ENCODE assay signal across 1 cellular context in genomic region chr16:88762941-88763340, GRCh38.
TF ChIP-seq lines count a peak whose summit lies in the region.

No MANE protein-coding gene starts in this region.

TF ChIP-seq in HepG2, 621 proteins besides CTCF, POLR2A, EP300 and RAD21 (continued from another document and continues in another):
- TF ChIP-seq, protein P1, sequence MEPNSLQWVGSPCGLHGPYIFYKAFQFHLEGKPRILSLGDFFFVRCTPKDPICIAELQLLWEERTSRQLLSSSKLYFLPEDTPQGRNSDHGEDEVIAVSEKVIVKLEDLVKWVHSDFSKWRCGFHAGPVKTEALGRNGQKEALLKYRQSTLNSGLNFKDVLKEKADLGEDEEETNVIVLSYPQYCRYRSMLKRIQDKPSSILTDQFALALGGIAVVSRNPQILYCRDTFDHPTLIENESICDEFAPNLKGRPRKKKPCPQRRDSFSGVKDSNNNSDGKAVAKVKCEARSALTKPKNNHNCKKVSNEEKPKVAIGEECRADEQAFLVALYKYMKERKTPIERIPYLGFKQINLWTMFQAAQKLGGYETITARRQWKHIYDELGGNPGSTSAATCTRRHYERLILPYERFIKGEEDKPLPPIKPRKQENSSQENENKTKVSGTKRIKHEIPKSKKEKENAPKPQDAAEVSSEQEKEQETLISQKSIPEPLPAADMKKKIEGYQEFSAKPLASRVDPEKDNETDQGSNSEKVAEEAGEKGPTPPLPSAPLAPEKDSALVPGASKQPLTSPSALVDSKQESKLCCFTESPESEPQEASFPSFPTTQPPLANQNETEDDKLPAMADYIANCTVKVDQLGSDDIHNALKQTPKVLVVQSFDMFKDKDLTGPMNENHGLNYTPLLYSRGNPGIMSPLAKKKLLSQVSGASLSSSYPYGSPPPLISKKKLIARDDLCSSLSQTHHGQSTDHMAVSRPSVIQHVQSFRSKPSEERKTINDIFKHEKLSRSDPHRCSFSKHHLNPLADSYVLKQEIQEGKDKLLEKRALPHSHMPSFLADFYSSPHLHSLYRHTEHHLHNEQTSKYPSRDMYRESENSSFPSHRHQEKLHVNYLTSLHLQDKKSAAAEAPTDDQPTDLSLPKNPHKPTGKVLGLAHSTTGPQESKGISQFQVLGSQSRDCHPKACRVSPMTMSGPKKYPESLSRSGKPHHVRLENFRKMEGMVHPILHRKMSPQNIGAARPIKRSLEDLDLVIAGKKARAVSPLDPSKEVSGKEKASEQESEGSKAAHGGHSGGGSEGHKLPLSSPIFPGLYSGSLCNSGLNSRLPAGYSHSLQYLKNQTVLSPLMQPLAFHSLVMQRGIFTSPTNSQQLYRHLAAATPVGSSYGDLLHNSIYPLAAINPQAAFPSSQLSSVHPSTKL (CRISPR knock-in tag; IDR thresholded peaks at IDR 0.05): no peak
- TF ChIP-seq, protein P2, sequence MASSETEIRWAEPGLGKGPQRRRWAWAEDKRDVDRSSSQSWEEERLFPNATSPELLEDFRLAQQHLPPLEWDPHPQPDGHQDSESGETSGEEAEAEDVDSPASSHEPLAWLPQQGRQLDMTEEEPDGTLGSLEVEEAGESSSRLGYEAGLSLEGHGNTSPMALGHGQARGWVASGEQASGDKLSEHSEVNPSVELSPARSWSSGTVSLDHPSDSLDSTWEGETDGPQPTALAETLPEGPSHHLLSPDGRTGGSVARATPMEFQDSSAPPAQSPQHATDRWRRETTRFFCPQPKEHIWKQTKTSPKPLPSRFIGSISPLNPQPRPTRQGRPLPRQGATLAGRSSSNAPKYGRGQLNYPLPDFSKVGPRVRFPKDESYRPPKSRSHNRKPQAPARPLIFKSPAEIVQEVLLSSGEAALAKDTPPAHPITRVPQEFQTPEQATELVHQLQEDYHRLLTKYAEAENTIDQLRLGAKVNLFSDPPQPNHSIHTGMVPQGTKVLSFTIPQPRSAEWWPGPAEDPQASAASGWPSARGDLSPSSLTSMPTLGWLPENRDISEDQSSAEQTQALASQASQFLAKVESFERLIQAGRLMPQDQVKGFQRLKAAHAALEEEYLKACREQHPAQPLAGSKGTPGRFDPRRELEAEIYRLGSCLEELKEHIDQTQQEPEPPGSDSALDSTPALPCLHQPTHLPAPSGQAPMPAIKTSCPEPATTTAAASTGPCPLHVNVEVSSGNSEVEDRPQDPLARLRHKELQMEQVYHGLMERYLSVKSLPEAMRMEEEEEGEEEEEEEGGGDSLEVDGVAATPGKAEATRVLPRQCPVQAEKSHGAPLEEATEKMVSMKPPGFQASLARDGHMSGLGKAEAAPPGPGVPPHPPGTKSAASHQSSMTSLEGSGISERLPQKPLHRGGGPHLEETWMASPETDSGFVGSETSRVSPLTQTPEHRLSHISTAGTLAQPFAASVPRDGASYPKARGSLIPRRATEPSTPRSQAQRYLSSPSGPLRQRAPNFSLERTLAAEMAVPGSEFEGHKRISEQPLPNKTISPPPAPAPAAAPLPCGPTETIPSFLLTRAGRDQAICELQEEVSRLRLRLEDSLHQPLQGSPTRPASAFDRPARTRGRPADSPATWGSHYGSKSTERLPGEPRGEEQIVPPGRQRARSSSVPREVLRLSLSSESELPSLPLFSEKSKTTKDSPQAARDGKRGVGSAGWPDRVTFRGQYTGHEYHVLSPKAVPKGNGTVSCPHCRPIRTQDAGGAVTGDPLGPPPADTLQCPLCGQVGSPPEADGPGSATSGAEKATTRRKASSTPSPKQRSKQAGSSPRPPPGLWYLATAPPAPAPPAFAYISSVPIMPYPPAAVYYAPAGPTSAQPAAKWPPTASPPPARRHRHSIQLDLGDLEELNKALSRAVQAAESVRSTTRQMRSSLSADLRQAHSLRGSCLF (CRISPR knock-in tag; IDR thresholded peaks at IDR 0.05; ENCODE audit: borderline replicate concordance): no peak
- TF ChIP-seq ZNF780A (CRISPR knock-in tag; IDR thresholded peaks at IDR 0.05): no peak
- no peak for TF ChIP-seq ZNF337 (CRISPR knock-in tag; IDR thresholded peaks at IDR 0.05; ENCODE audit: borderline replicate concordance, low read depth)
- no peak for TF ChIP-seq HDAC2 (CRISPR knock-in tag; IDR thresholded peaks at IDR 0.05)
- TF ChIP-seq, protein P3, sequence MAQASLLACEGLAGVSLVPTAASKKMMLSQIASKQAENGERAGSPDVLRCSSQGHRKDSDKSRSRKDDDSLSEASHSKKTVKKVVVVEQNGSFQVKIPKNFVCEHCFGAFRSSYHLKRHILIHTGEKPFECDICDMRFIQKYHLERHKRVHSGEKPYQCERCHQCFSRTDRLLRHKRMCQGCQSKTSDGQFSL (CRISPR knock-in tag; IDR thresholded peaks at IDR 0.05): no peak
- no peak for TF ChIP-seq SMARCC2 (IDR thresholded peaks at IDR 0.05)
- no peak for TF ChIP-seq ZNF383 (CRISPR knock-in tag; IDR thresholded peaks at IDR 0.05; ENCODE audit: borderline replicate concordance)
- no peak for TF ChIP-seq SNAPC5 (CRISPR knock-in tag; IDR thresholded peaks at IDR 0.05; ENCODE audit: borderline replicate concordance)
- TF ChIP-seq SNAPC4 (CRISPR knock-in tag; IDR thresholded peaks at IDR 0.05): no peak
- TF ChIP-seq, protein P4, sequence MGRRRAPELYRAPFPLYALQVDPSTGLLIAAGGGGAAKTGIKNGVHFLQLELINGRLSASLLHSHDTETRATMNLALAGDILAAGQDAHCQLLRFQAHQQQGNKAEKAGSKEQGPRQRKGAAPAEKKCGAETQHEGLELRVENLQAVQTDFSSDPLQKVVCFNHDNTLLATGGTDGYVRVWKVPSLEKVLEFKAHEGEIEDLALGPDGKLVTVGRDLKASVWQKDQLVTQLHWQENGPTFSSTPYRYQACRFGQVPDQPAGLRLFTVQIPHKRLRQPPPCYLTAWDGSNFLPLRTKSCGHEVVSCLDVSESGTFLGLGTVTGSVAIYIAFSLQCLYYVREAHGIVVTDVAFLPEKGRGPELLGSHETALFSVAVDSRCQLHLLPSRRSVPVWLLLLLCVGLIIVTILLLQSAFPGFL (CRISPR knock-in tag; IDR thresholded peaks at IDR 0.05): no peak
- no peak for TF ChIP-seq ZNF207 (IDR thresholded peaks at IDR 0.05; ENCODE audit: borderline replicate concordance)
- TF ChIP-seq ELF4 (CRISPR knock-in tag; IDR thresholded peaks at IDR 0.05; ENCODE audit: borderline replicate concordance): no peak
- TF ChIP-seq ZNF160 (CRISPR knock-in tag; IDR thresholded peaks at IDR 0.05): no peak
- TF ChIP-seq ZFX (CRISPR knock-in tag; IDR thresholded peaks at IDR 0.05; ENCODE audit: low read depth): no peak
- 0 out of 2 replicates have a peak, but pooled peaks have one; percentile 33 for TF ChIP-seq ZNF253 (CRISPR knock-in tag; IDR thresholded peaks at IDR 0.05; ENCODE audit: borderline replicate concordance)
- TF ChIP-seq NR2F2 (IDR thresholded peaks at IDR 0.05; ENCODE audit: borderline replicate concordance, low read depth): no peak
- TF ChIP-seq ZNF549 (CRISPR knock-in tag; IDR thresholded peaks at IDR 0.05): no peak
- TF ChIP-seq ZNF83 (CRISPR knock-in tag; IDR thresholded peaks at IDR 0.05; ENCODE audit: borderline replicate concordance): 0 out of 2 replicates have a peak, but pooled peaks have one; percentile 46
- TF ChIP-seq RFX3 (CRISPR knock-in tag; IDR thresholded peaks at IDR 0.05): no peak
- TF ChIP-seq, protein P5, sequence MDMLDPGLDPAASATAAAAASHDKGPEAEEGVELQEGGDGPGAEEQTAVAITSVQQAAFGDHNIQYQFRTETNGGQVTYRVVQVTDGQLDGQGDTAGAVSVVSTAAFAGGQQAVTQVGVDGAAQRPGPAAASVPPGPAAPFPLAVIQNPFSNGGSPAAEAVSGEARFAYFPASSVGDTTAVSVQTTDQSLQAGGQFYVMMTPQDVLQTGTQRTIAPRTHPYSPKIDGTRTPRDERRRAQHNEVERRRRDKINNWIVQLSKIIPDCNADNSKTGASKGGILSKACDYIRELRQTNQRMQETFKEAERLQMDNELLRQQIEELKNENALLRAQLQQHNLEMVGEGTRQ (IDR thresholded peaks at IDR 0.05; ENCODE audit: low read depth, low read length): no peak
- TF ChIP-seq, protein P5 (CRISPR knock-in tag; IDR thresholded peaks at IDR 0.05; ENCODE audit: borderline replicate concordance): no peak
- TF ChIP-seq, protein P6, sequence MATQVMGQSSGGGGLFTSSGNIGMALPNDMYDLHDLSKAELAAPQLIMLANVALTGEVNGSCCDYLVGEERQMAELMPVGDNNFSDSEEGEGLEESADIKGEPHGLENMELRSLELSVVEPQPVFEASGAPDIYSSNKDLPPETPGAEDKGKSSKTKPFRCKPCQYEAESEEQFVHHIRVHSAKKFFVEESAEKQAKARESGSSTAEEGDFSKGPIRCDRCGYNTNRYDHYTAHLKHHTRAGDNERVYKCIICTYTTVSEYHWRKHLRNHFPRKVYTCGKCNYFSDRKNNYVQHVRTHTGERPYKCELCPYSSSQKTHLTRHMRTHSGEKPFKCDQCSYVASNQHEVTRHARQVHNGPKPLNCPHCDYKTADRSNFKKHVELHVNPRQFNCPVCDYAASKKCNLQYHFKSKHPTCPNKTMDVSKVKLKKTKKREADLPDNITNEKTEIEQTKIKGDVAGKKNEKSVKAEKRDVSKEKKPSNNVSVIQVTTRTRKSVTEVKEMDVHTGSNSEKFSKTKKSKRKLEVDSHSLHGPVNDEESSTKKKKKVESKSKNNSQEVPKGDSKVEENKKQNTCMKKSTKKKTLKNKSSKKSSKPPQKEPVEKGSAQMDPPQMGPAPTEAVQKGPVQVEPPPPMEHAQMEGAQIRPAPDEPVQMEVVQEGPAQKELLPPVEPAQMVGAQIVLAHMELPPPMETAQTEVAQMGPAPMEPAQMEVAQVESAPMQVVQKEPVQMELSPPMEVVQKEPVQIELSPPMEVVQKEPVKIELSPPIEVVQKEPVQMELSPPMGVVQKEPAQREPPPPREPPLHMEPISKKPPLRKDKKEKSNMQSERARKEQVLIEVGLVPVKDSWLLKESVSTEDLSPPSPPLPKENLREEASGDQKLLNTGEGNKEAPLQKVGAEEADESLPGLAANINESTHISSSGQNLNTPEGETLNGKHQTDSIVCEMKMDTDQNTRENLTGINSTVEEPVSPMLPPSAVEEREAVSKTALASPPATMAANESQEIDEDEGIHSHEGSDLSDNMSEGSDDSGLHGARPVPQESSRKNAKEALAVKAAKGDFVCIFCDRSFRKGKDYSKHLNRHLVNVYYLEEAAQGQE (IDR thresholded peaks at IDR 0.05; ENCODE audit: borderline replicate concordance in 1 of 2, low read depth in 1 of 2, low read length in 2 of 2): no peak
- TF ChIP-seq XBP1 (CRISPR knock-in tag; IDR thresholded peaks at IDR 0.05): no peak
- TF ChIP-seq, protein P7, sequence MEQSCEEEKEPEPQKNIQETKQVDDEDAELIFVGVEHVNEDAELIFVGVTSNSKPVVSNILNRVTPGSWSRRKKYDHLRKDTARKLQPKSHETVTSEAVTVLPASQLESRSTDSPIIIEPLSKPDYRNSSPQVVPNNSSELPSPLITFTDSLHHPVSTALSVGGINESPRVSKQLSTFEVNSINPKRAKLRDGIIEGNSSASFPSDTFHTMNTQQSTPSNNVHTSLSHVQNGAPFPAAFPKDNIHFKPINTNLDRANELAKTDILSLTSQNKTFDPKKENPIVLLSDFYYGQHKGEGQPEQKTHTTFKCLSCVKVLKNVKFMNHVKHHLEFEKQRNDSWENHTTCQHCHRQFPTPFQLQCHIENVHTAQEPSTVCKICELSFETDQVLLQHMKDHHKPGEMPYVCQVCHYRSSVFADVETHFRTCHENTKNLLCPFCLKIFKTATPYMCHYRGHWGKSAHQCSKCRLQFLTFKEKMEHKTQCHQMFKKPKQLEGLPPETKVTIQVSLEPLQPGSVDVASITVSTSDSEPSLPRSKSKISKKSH (CRISPR knock-in tag; IDR thresholded peaks at IDR 0.05; ENCODE audit: borderline replicate concordance): no peak
- TF ChIP-seq, protein P8, sequence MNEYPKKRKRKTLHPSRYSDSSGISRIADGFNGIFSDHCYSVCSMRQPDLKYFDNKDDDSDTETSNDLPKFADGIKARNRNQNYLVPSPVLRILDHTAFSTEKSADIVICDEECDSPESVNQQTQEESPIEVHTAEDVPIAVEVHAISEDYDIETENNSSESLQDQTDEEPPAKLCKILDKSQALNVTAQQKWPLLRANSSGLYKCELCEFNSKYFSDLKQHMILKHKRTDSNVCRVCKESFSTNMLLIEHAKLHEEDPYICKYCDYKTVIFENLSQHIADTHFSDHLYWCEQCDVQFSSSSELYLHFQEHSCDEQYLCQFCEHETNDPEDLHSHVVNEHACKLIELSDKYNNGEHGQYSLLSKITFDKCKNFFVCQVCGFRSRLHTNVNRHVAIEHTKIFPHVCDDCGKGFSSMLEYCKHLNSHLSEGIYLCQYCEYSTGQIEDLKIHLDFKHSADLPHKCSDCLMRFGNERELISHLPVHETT (CRISPR knock-in tag; conservative IDR thresholded peaks at IDR 0.05): no peak
